8 cellular contexts compared by ENCODE assay signal in the genomic region with DNA sequence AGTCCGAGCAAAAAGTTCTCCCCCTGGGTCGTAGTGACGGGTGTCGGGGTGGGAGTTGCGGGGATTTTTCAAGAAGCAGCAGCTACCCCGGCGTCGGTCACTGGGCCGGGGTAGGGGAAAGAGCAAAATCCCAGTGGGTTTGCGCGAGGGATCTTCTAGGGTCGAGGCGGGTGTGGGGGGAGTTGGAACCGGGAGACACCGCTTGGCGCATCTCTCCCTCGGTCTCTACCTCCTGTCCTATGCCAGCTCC. TPM values are rescaled to one million over a fixed set of nuclear protein-coding genes. Genes with fewer than 3 reads are reported as not detected.
DNase-seq lines count a peak whose midpoint lies in the region; ATAC-seq and TF ChIP-seq lines count a peak whose summit lies in the region.

No MANE protein-coding gene starts in this region.

- TF ChIP-seq CTCF in GM12864 (IDR thresholded peaks at IDR 0.05; ENCODE audit: low read depth, low read length, missing control alignments), result no peak
- TF ChIP-seq CTCF in fibroblast of pulmonary artery (IDR thresholded peaks at IDR 0.05; ENCODE audit: low read length, missing control alignments), result no peak
- no peak for TF ChIP-seq CTCF in retinal pigment epithelial cell (conservative IDR thresholded peaks at IDR 0.05; ENCODE audit: low read depth, low read length)

- H3K36me3 Mint-ChIP-seq in T-helper 1 cell treated with Interleukin-12 subunit alpha and Interleukin-12 subunit beta and Interleukin-4 antibody, amounts not matched to agents 30 μg/mL and 1 μg/mL, for 36 hours (ENCODE audit: low read depth), result peaks cover 11% of the 10 kb centered on the region

- no peak for DNase-seq in GM12864 (ENCODE audit: low read depth)
- no peak for DNase-seq in fibroblast of pulmonary artery (ENCODE audit: low read depth)
- DNase-seq in retinal pigment epithelial cell (ENCODE audit: low read depth), result no peak
- DNase-seq in SK-N-DZ (ENCODE audit: low spot score), result no peak
- no peak for DNase-seq in effector CD4-positive, alpha-beta T cell
- DNase-seq in activated CD4-positive, alpha-beta T cell treated with anti-CD3 and anti-CD28 coated beads for 1 hour, result no peak

- H3K4me1 Mint-ChIP-seq in T-helper 1 cell treated with Interleukin-12 subunit alpha and Interleukin-12 subunit beta and Interleukin-4 antibody, amounts not matched to agents 30 μg/mL and 1 μg/mL, for 36 hours (ENCODE audit: low read depth), result peaks cover 16% of the 10 kb centered on the region

- peak overlapping the region; percentile 91 for H3K4me3 Mint-ChIP-seq in T-helper 1 cell treated with Interleukin-12 subunit alpha and Interleukin-12 subunit beta and Interleukin-4 antibody, amounts not matched to agents 30 μg/mL and 1 μg/mL, for 36 hours

- H3K9me3 Mint-ChIP-seq in T-helper 1 cell treated with Interleukin-12 subunit alpha and Interleukin-12 subunit beta and Interleukin-4 antibody, amounts not matched to agents 30 μg/mL and 1 μg/mL, for 36 hours, result no peaks in the 10 kb centered on the region

- H3K27ac Mint-ChIP-seq in T-helper 1 cell treated with Interleukin-12 subunit alpha and Interleukin-12 subunit beta and Interleukin-4 antibody, amounts not matched to agents 30 μg/mL and 1 μg/mL, for 36 hours, result peak overlapping the region; percentile 91

- H3K4me3 ChIP-seq in GM12864 (ENCODE audit: low read depth, low read length) (peak overlapping the region; percentile 87), fibroblast of pulmonary artery (replicated peaks; ENCODE audit: low read depth, low read length) (peak overlapping the region; percentile 83), retinal pigment epithelial cell (ENCODE audit: low read length) (peak overlapping the region; percentile 83)

- peaks cover 6% of the 10 kb centered on the region for H3K27me3 Mint-ChIP-seq in T-helper 1 cell treated with Interleukin-12 subunit alpha and Interleukin-12 subunit beta and Interleukin-4 antibody, amounts not matched to agents 30 μg/mL and 1 μg/mL, for 36 hours (ENCODE audit: low read depth)

- no peak for ATAC-seq in GM21367 (IDR thresholded peaks at IDR 0.05; ENCODE audit: unreplicated experiment)

RNA-seq across cellular contexts. Expression of a gene that starts 2.3 kb away (rescaled TPM):
- 52.6 and 55.7 TPM in 2 replicates for polyA plus RNA-seq in SK-N-DZ (2014; cell fraction: cytosol; rRNA removed)
- polyA plus RNA-seq in SK-N-DZ (2014; cell fraction: nucleus; rRNA removed), result 53.9 and 65.9 TPM in 2 replicates

RNA-seq across cellular contexts. Expression of a gene that starts 22.1 kb away (rescaled TPM):
- 65.3 and 79.4 TPM in 2 replicates for polyA plus RNA-seq in SK-N-DZ (2014; cell fraction: cytosol; rRNA removed)
- polyA plus RNA-seq in SK-N-DZ (2014; cell fraction: nucleus; rRNA removed), result 83.0 and 87.0 TPM in 2 replicates

RNA-seq across cellular contexts. Expression of a gene that starts 35.0 kb away (rescaled TPM):
- polyA plus RNA-seq in SK-N-DZ (2014; cell fraction: cytosol; rRNA removed), result 29.7 and 31.6 TPM in 2 replicates
- polyA plus RNA-seq in SK-N-DZ (2014; cell fraction: nucleus; rRNA removed), result 48.7 and 55.7 TPM in 2 replicates

RNA-seq across cellular contexts. Expression of a gene that starts 46.1 kb away (rescaled TPM):
- polyA plus RNA-seq in SK-N-DZ (2014; cell fraction: cytosol; rRNA removed), result 0.03 TPM in 1 of 2 replicates, not detected in the other
- not detected in 2 replicates for polyA plus RNA-seq in SK-N-DZ (2014; cell fraction: nucleus; rRNA removed)

RNA-seq across cellular contexts. Expression of a gene that starts 51.3 kb away (rescaled TPM):
- 0.57 TPM in 1 of 2 replicates, not detected in the other for polyA plus RNA-seq in SK-N-DZ (2014; cell fraction: cytosol; rRNA removed)
- 0.16 and 0.39 TPM in 2 replicates for polyA plus RNA-seq in SK-N-DZ (2014; cell fraction: nucleus; rRNA removed)
